Comparison of ENCODE assay signal across 1 cellular context in genomic region chr12:60209933-60210332, GRCh38.
TF ChIP-seq lines count a peak whose summit lies in the region.

No MANE protein-coding gene starts in this region.

TF ChIP-seq in GM23338, 12 proteins besides CTCF, POLR2A, EP300 and RAD21 (continued from another document):
- TF ChIP-seq REST (IDR thresholded peaks at IDR 0.05; ENCODE audit: unreplicated experiment), result no peak
- TF ChIP-seq ZNF331 (CRISPR knock-in tag; IDR thresholded peaks at IDR 0.05; ENCODE audit: low read depth), result no peak
- TF ChIP-seq ZNF462 (CRISPR knock-in tag; IDR thresholded peaks at IDR 0.05), result no peak
- TF ChIP-seq EZH2 (IDR thresholded peaks at IDR 0.05; ENCODE audit: low read depth, unreplicated experiment), result no peak
- TF ChIP-seq STAT1 (IDR thresholded peaks at IDR 0.05; ENCODE audit: unreplicated experiment), result no peak
- TF ChIP-seq POLR2AphosphoS5 (IDR thresholded peaks at IDR 0.05; ENCODE audit: low read depth), result no peak
